10 cellular contexts compared by ENCODE assay signal in genomic region chr11:108698844-108699642, GRCh38. TPM values are rescaled to one million over a fixed set of nuclear protein-coding genes. Genes with fewer than 3 reads are reported as not detected.
DNase-seq lines count a peak whose midpoint lies in the region; ATAC-seq and TF ChIP-seq lines count a peak whose summit lies in the region.
"Had no signal": no experiment of that assay in that cellular context is flagged by ENCODE, and none has a peak within 500 bp of the region (broad histone marks: within the 10 kb centered on the region; RNA-seq: fewer than 3 reads in every experiment).

No MANE protein-coding gene starts in this region.

- intact Hi-C loops in left colon (cut with DNase I, micrococcal nuclease) = no loop called here
- intact Hi-C loops in posterior cingulate gyrus (cut with DNase I) = loop anchor here (5.0 kb wide), 2 partner anchors 998 to 1238 kb away; no protein-coding TSS in a partner anchor
- intact Hi-C loops in uterus (cut with DNase I; ENCODE audit: low total_unique reads) = no loop called here

- H3K9me3 ChIP-seq in uterus = no peaks in the 10 kb centered on the region

- no peaks in the 10 kb centered on the region for H3K9me3 Mint-ChIP-seq in activated naive CD4-positive, alpha-beta T cell treated with anti-CD3 and anti-CD28 coated beads, Interleukin-2, amount 10 ng/mL, durations not matched to agents 7 days and 5 days
- H3K9me3 Mint-ChIP-seq: IgD-negative memory B cell had no signal

- H3K4me3 Mint-ChIP-seq in activated naive CD4-positive, alpha-beta T cell treated with anti-CD3 and anti-CD28 coated beads, Interleukin-2, amount 10 ng/mL, durations not matched to agents 7 days and 5 days = no peak overlapping the region
- H3K4me3 Mint-ChIP-seq: IgD-negative memory B cell had no signal

- H3K27ac ChIP-seq in uterus = no peak overlapping the region
- H3K27ac ChIP-seq: dorsolateral prefrontal cortex had no signal

- H3K36me3 ChIP-seq in uterus = no peaks in the 10 kb centered on the region

- no peak for TF ChIP-seq POLR2A in uterus (IDR thresholded peaks at IDR 0.05)

- peaks cover 12% of the 10 kb centered on the region for H3K36me3 Mint-ChIP-seq in activated naive CD4-positive, alpha-beta T cell treated with anti-CD3 and anti-CD28 coated beads, Interleukin-2, amount 10 ng/mL, durations not matched to agents 7 days and 5 days
- H3K36me3 Mint-ChIP-seq: IgD-negative memory B cell had no signal

- ATAC-seq in GM18861 (IDR thresholded peaks at IDR 0.05; ENCODE audit: unreplicated experiment) (peak; percentile 76), GM21786 (IDR thresholded peaks at IDR 0.05; ENCODE audit: unreplicated experiment) (peak; percentile 76), HG03442 (IDR thresholded peaks at IDR 0.05; ENCODE audit: unreplicated experiment) (peak; percentile 74), left colon (peak; percentile 18)

- H3K4me1 Mint-ChIP-seq in activated naive CD4-positive, alpha-beta T cell treated with anti-CD3 and anti-CD28 coated beads, Interleukin-2, amount 10 ng/mL, durations not matched to agents 7 days and 5 days = no peaks in the 10 kb centered on the region

- no peak overlapping the region for H3K27ac Mint-ChIP-seq in activated naive CD4-positive, alpha-beta T cell treated with anti-CD3 and anti-CD28 coated beads, Interleukin-2, amount 10 ng/mL, durations not matched to agents 7 days and 5 days

- no peaks in the 10 kb centered on the region for H3K27me3 ChIP-seq in uterus
- H3K27me3 ChIP-seq: dorsolateral prefrontal cortex had no signal

- DNase-seq in left colon = no peak
- no peak for DNase-seq in activated naive CD4-positive, alpha-beta T cell treated with anti-CD3 and anti-CD28 coated beads, Interleukin-2, amount 10 ng/mL, durations not matched to agents 7 days and 5 days
- DNase-seq in activated CD4-positive, CD25-positive, alpha-beta regulatory T cell treated with anti-CD3 and anti-CD28 coated beads, Interleukin-2, amount 50 U/mL, for 72 hours = no peak
- DNase-seq in posterior cingulate gyrus = no peak
- DNase-seq in uterus = no peak
- DNase-seq: dorsolateral prefrontal cortex had no signal

- CTCF ChIA-PET in activated naive CD4-positive, alpha-beta T cell treated with anti-CD3 and anti-CD28 coated beads, Interleukin-2, amount 10 ng/mL, durations not matched to agents 7 days and 5 days (lab: Charles Lee) = interaction anchor here (0.5 to 2.9 kb wide), 11 partner anchors 38 to 1240 kb away, joined by 3 to 35 read pairs (median 3); no protein-coding TSS in a partner anchor

- H3K4me3 ChIP-seq in uterus = no peak overlapping the region
- H3K4me3 ChIP-seq: dorsolateral prefrontal cortex had no signal

- H3K27me3 Mint-ChIP-seq in activated naive CD4-positive, alpha-beta T cell treated with anti-CD3 and anti-CD28 coated beads, Interleukin-2, amount 10 ng/mL, durations not matched to agents 7 days and 5 days = no peaks in the 10 kb centered on the region
- H3K27me3 Mint-ChIP-seq: IgD-negative memory B cell had no signal

- H3K4me1 ChIP-seq in uterus = no peaks in the 10 kb centered on the region

- no peak for TF ChIP-seq CTCF in uterus (IDR thresholded peaks at IDR 0.05)

RNA-seq across cellular contexts. Expression of gene DDX10, which starts 34.2 kb away (rescaled TPM):
- total RNA-seq in left colon (10 to 100 TPM; 15.7 to 17.1 TPM), uterus (100 to 1,000 TPM in 1 of 4 donors, 10 to 100 TPM in 3; 27.9 to 511 (median 31.5) TPM)

Comparison
In these comparisons a context has a peak if more than half of its experiments do, and no peak if none do; other contexts are left out.
1. ATAC-seq: peak in every context shown above with its lines; median percentile 76 in GM18861; 76 in GM21786; 74 in HG03442; 18 in left colon.